ENCODE assay signal across 20 cellular contexts in the genomic region with DNA sequence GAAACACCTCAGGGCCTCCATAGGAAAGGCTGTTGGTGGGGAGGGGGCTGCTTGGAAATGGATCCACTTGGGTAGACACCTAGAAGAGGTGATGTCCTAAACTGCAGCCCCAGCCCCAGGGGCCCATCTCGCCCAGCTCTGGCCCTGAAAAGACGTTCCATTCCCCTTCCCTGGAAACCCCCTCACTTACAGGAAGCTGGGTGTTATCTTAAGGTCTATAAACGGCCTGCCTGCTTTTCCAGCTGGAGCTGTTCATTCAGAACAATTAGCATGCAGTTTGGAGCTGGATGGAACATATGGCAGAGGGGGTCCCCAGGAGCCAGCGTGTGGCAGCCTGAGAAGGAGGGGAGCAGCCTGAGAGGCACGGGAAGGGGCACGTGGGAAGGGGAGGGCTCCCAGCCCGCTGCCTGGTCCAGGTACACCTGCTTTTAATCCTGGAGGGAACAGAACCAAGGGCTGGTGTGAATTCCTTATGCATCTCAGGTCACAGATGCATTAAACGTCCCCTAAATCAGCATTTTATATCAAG.
"Had no signal": no experiment of that assay in that cellular context is flagged by ENCODE, and none has a peak within 500 bp of the region (broad histone marks: within the 10 kb centered on the region; RNA-seq: fewer than 3 reads in every experiment).

No MANE protein-coding gene starts in this region.

- H3K27ac ChIP-seq: breast epithelium, foreskin keratinocyte, SK-N-MC, spleen, thoracic aorta, upper lobe of left lung, VCaP had no signal

- H3K36me3 Mint-ChIP-seq: activated naive CD4-positive, alpha-beta T cell treated with anti-CD3 and anti-CD28 coated beads, Interleukin-2, amount 50 U/mL, for 72 hours; memory B cell had no signal

- H3K27me3 ChIP-seq: breast epithelium, upper lobe of left lung had no signal

- H3K4me1 Mint-ChIP-seq: activated CD4-positive, alpha-beta T cell treated with anti-CD3 and anti-CD28 coated beads, Interleukin-2, amount 10 ng/mL, durations not matched to agents 7 days and 5 days; activated T-helper 17 cell treated with anti-CD3 and anti-CD28 coated beads, Interleukin-2, amount 50 U/mL, for 72 hours; memory B cell had no signal

- H3K9me3 ChIP-seq: breast epithelium, mucosa of descending colon, spleen, thoracic aorta, upper lobe of left lung had no signal

- H3K27ac Mint-ChIP-seq: activated CD4-positive, alpha-beta T cell treated with anti-CD3 and anti-CD28 coated beads, Interleukin-2, amount 10 ng/mL, durations not matched to agents 7 days and 5 days; activated naive CD4-positive, alpha-beta T cell treated with anti-CD3 and anti-CD28 coated beads, Interleukin-2, amount 50 U/mL, for 72 hours; activated T-helper 17 cell treated with anti-CD3 and anti-CD28 coated beads, Interleukin-2, amount 50 U/mL, for 72 hours; memory B cell; progenitor cell of endocrine pancreas; T-helper 2 cell treated with Interferon-gamma antibody and Interleukin-4, amounts not matched to agents 5 μg/mL and 100 μg/mL, for 36 hours had no signal

- H3K36me3 ChIP-seq: breast epithelium, spleen, thoracic aorta, upper lobe of left lung had no signal

- H3K9me3 Mint-ChIP-seq: activated CD4-positive, alpha-beta T cell treated with anti-CD3 and anti-CD28 coated beads, Interleukin-2, amount 10 ng/mL, durations not matched to agents 7 days and 5 days; activated naive CD4-positive, alpha-beta T cell treated with anti-CD3 and anti-CD28 coated beads, Interleukin-2, amount 50 U/mL, for 72 hours; activated T-helper 17 cell treated with anti-CD3 and anti-CD28 coated beads, Interleukin-2, amount 50 U/mL, for 72 hours; T-helper 2 cell treated with Interferon-gamma antibody and Interleukin-4, amounts not matched to agents 5 μg/mL and 100 μg/mL, for 36 hours had no signal

- H3K27me3 Mint-ChIP-seq: progenitor cell of endocrine pancreas had no signal

- H3K4me3 Mint-ChIP-seq: activated CD4-positive, alpha-beta T cell treated with anti-CD3 and anti-CD28 coated beads, Interleukin-2, amount 10 ng/mL, durations not matched to agents 7 days and 5 days; activated T-helper 17 cell treated with anti-CD3 and anti-CD28 coated beads, Interleukin-2, amount 50 U/mL, for 72 hours; memory B cell; T-helper 2 cell treated with Interferon-gamma antibody and Interleukin-4, amounts not matched to agents 5 μg/mL and 100 μg/mL, for 36 hours had no signal

- ATAC-seq: activated naive CD4-positive, alpha-beta T cell treated with anti-CD3 and anti-CD28 coated beads, Interleukin-2, amount 50 U/mL, for 72 hours; activated T-helper 17 cell treated with anti-CD3 and anti-CD28 coated beads, Interleukin-2, amount 50 U/mL, for 72 hours; foreskin keratinocyte; mucosa of descending colon had no signal

- H3K4me3 ChIP-seq: breast epithelium, mucosa of descending colon, SK-N-MC, spleen, thoracic aorta, upper lobe of left lung had no signal

- H3K4me1 ChIP-seq: breast epithelium, upper lobe of left lung had no signal

- DNase-seq: activated CD4-positive, alpha-beta T cell treated with anti-CD3 and anti-CD28 coated beads, Interleukin-2, amount 10 ng/mL, durations not matched to agents 7 days and 5 days; activated CD4-positive, CD25-positive, alpha-beta regulatory T cell treated with anti-CD3 and anti-CD28 coated beads, Interleukin-2, amount 50 U/mL, for 72 hours; activated T-cell treated with anti-CD3 and anti-CD28 coated beads, Interleukin-2, amount 50 U/mL, for 1 hour; foreskin keratinocyte; kidney glomerular epithelial cell; mucosa of descending colon; retina; spleen; stimulated activated CD4-positive, alpha-beta T cell treated with anti-CD3 and anti-CD28 coated beads, Interleukin-4, amount 100 ng/mL, for 1 hour; stimulated activated naive CD4-positive, alpha-beta T cell; upper lobe of left lung had no signal
